7 cellular contexts compared by ENCODE assay signal in genomic region chr10:36636879-36637278, GRCh38.
"Had no signal": no experiment of that assay in that cellular context is flagged by ENCODE, and none has a peak within 500 bp of the region (broad histone marks: within the 10 kb centered on the region; RNA-seq: fewer than 3 reads in every experiment).

No MANE protein-coding gene starts in this region.

- H2AFZ ChIP-seq: GM23338 had no signal

- ATAC-seq: GM23338, HCT116, HepG2, K562 had no signal

- H3K4me2 ChIP-seq: GM23338 had no signal

- DNase-seq: H9, KG1 had no signal

- H3K4me3 ChIP-seq: GM23338, K562 had no signal

- H3K27ac ChIP-seq: HL-60 had no signal
